Comparison of ENCODE assay signal across 20 cellular contexts in genomic region chr3:147157629-147158028, GRCh38.
DNase-seq lines count a peak whose midpoint lies in the region; ATAC-seq and TF ChIP-seq lines count a peak whose summit lies in the region.
"Had no signal": no experiment of that assay in that cellular context is flagged by ENCODE, and none has a peak within 500 bp of the region (broad histone marks: within the 10 kb centered on the region; RNA-seq: fewer than 3 reads in every experiment).

No MANE protein-coding gene starts in this region.

- peak overlapping the region; percentile 43 for H3K4me2 ChIP-seq in smooth muscle cell
- H3K4me2 ChIP-seq: GM23338, KMS-11 had no signal

- no peak overlapping the region for H3K9ac ChIP-seq in smooth muscle cell (ENCODE audit: low read depth)
- H3K9ac ChIP-seq: KMS-11 had no signal

- no peaks in the 10 kb centered on the region for H3K36me3 ChIP-seq in smooth muscle cell (ENCODE audit: low read depth)
- H3K36me3 ChIP-seq: SJSA1 had no signal

- no peak overlapping the region for H3K4me3 ChIP-seq in foreskin fibroblast (ENCODE audit: low read depth in 1 of 2, low read length in 2 of 2)
- no peak overlapping the region for H3K4me3 ChIP-seq in smooth muscle cell
- H3K4me3 ChIP-seq: GM23338, SJSA1 had no signal

- H3K27ac ChIP-seq in smooth muscle cell (ENCODE audit: low read depth) (no peak overlapping the region), RWPE1 (no peak overlapping the region)
- H3K27ac ChIP-seq: KMS-11, SJSA1 had no signal

- H3K27me3 ChIP-seq in smooth muscle cell (ENCODE audit: low read depth) = no peaks in the 10 kb centered on the region
- H3K27me3 ChIP-seq: SJSA1 had no signal

- ATAC-seq in GM19463 (IDR thresholded peaks at IDR 0.05; ENCODE audit: unreplicated experiment) = no peak
- no peak for ATAC-seq in GM19351 (IDR thresholded peaks at IDR 0.05; ENCODE audit: unreplicated experiment)
- ATAC-seq: GM23338, HepG2 had no signal

- no peaks in the 10 kb centered on the region for H3K9me3 ChIP-seq in smooth muscle cell (replicated peaks; ENCODE audit: low read depth)
- H3K9me3 ChIP-seq: SJSA1 had no signal

- CTCF ChIA-PET in RWPE1 (lab: Yijun Ruan, JAX) = no interaction called here

- whole genome bisulfite sequencing in smooth muscle cell (ENCODE audit: low lambda C conversion rate) = 36% methylated on average over 3 of the region's 3 CpGs

- TF ChIP-seq CTCF in foreskin fibroblast (IDR thresholded peaks at IDR 0.05; ENCODE audit: low read depth, low read length) (no peak), smooth muscle cell (IDR thresholded peaks at IDR 0.05; ENCODE audit: borderline replicate concordance, insufficient read depth, poor library complexity, severe bottlenecking) (no peak), RWPE1 (conservative IDR thresholded peaks at IDR 0.05; ENCODE audit: low read depth) (no peak)

- H3F3A ChIP-seq in smooth muscle cell (ENCODE audit: low read depth) = no peaks in the 10 kb centered on the region

- no peaks in the 10 kb centered on the region for H3K79me2 ChIP-seq in smooth muscle cell (ENCODE audit: low read depth)

- H2AFZ ChIP-seq in smooth muscle cell (ENCODE audit: low read depth) = no peak overlapping the region
- H2AFZ ChIP-seq: GM23338 had no signal

- DNase-seq in EL (peak; percentile 25), LHCN-M2 (ENCODE audit: low read depth) (peak; percentile 77), foreskin fibroblast (peak; percentile 7 to 40), smooth muscle cell (lab: John Stamatoyannopoulos, UW; ENCODE audit: unreplicated experiment) (no peak), RWPE1 (ENCODE audit: low spot score) (no peak), 8988T (no peak)
- DNase-seq: COR-L47, NCI-H1092 treated with DMSO at 0.1 percent for 48 hours, NCI-H1694, NCI-H2107, NCI-H345, NCI-H526, RPMI8226, SW 1271 had no signal

- no peaks in the 10 kb centered on the region for H4K20me1 ChIP-seq in smooth muscle cell (ENCODE audit: low read depth)

- H3K4me1 ChIP-seq in smooth muscle cell (ENCODE audit: low read depth) = no peaks in the 10 kb centered on the region
- H3K4me1 ChIP-seq: SJSA1 had no signal

- POLR2A ChIA-PET in RWPE1 (lab: Yijun Ruan, JAX; ENCODE audit: low non-redundant PET) = no interaction called here

Comparison
In these comparisons a context has a peak if more than half of its experiments do, and no peak if none do; other contexts are left out.
1. DNase-seq: peak in EL (single experiment), LHCN-M2 (single experiment) and foreskin fibroblast (2 of 2); none in smooth muscle cell (single experiment), RWPE1 (single experiment) and 8988T (single experiment).